12 cellular contexts compared by ENCODE assay signal in genomic region chr17:59378621-59379194, GRCh38. TPM values are rescaled to one million over a fixed set of nuclear protein-coding genes. Genes with fewer than 3 reads are reported as not detected.
DNase-seq lines count a peak whose midpoint lies in the region; ATAC-seq and TF ChIP-seq lines count a peak whose summit lies in the region.
"Had no signal": no experiment of that assay in that cellular context is flagged by ENCODE, and none has a peak within 500 bp of the region (broad histone marks: within the 10 kb centered on the region; RNA-seq: fewer than 3 reads in every experiment).

No MANE protein-coding gene starts in this region.

- no peak for TF ChIP-seq EP300 in esophagus muscularis mucosa (IDR thresholded peaks at IDR 0.05)

- no peaks in the 10 kb centered on the region for H3K27me3 Mint-ChIP-seq in MCF 10A (ENCODE audit: insufficient read depth, unreplicated experiment)

- no peak overlapping the region for H3K27ac ChIP-seq in mammary epithelial cell (ENCODE audit: insufficient read depth, low read depth, low read length)
- peak overlapping the region; percentile 75 to 92 (median 91) for H3K27ac ChIP-seq in esophagus muscularis mucosa (replicated peaks in 1 of 4)
- peak overlapping the region; percentile 91 to 99 for H3K27ac ChIP-seq in aorta (ENCODE audit: low read depth in 1 of 2, low read length in 2 of 2)
- H3K27ac ChIP-seq: A549, epithelial cell of prostate had no signal

- BruUV-seq in MCF 10A (replicated peaks; lab: Mats Ljungman, UMichigan) (no TSS peak), mammary epithelial cell (replicated peaks; lab: Mats Ljungman, UMichigan) (no TSS peak)

- dilution Hi-C loops in mammary epithelial cell (cut with HindIII; ENCODE audit: low sequenced_read_pairs): no loop called here

- H3K4me1 Mint-ChIP-seq in MCF 10A (ENCODE audit: insufficient read depth, unreplicated experiment): peaks cover 22% of the 10 kb centered on the region
- H3K4me1 Mint-ChIP-seq in stimulated activated effector memory CD8-positive, alpha-beta T cell treated with anti-CD3 and anti-CD28 coated beads, Interleukin-12 subunit alpha, Interleukin-12 subunit beta, amount 100 ng/mL, for 72 hours: peaks cover 33% of the 10 kb centered on the region

- in situ Hi-C loops in mammary epithelial cell (cut with MboI; ENCODE audit: low sequenced_read_pairs in 2 of 2): no loop called here

- H3K9me3 Mint-ChIP-seq in MCF 10A (ENCODE audit: unreplicated experiment): peaks cover 3% of the 10 kb centered on the region
- H3K9me3 Mint-ChIP-seq in stimulated activated effector memory CD8-positive, alpha-beta T cell treated with anti-CD3 and anti-CD28 coated beads, Interleukin-12 subunit alpha, Interleukin-12 subunit beta, amount 100 ng/mL, for 72 hours: no peaks in the 10 kb centered on the region

- H3K4me3 Mint-ChIP-seq in MCF 10A (ENCODE audit: unreplicated experiment): no peak overlapping the region
- H3K4me3 Mint-ChIP-seq in stimulated activated effector memory CD8-positive, alpha-beta T cell treated with anti-CD3 and anti-CD28 coated beads, Interleukin-12 subunit alpha, Interleukin-12 subunit beta, amount 100 ng/mL, for 72 hours: no peak overlapping the region
- H3K4me3 Mint-ChIP-seq: activated CD8-positive, alpha-beta T cell treated with anti-CD3 and anti-CD28 coated beads, Interleukin-2, amount 10 ng/mL, durations not matched to agents 7 days and 5 days had no signal

- H3K27me3 ChIP-seq in mammary epithelial cell (ENCODE audit: insufficient read depth, low read length) (no peaks in the 10 kb centered on the region), esophagus muscularis mucosa (no peaks in the 10 kb centered on the region), aorta (ENCODE audit: control insufficient read depth in 1 of 2, insufficient read depth in 2 of 2, low read length in 1 of 2) (no peaks in the 10 kb centered on the region), MG63 (no peaks in the 10 kb centered on the region)

- no peaks in the 10 kb centered on the region for H3K36me3 ChIP-seq in mammary epithelial cell (ENCODE audit: insufficient read depth, low read length)
- H3K36me3 ChIP-seq in esophagus muscularis mucosa: no peaks in the 10 kb centered on the region
- no peaks in the 10 kb centered on the region for H3K36me3 ChIP-seq in aorta (ENCODE audit: control insufficient read depth in 1 of 2, insufficient read depth in 2 of 2, low read length in 1 of 2)
- H3K36me3 ChIP-seq in MG63: no peaks in the 10 kb centered on the region

- peak; percentile 39 for ATAC-seq in aorta (ENCODE audit: low FRiP score)
- no peak for ATAC-seq in stimulated activated effector memory CD8-positive, alpha-beta T cell treated with anti-CD3 and anti-CD28 coated beads, Interleukin-12 subunit alpha, Interleukin-12 subunit beta, amount 100 ng/mL, for 72 hours
- ATAC-seq in HG02884 (IDR thresholded peaks at IDR 0.05; ENCODE audit: unreplicated experiment): no peak
- ATAC-seq: activated CD8-positive, alpha-beta T cell treated with anti-CD3 and anti-CD28 coated beads, Interleukin-2, amount 10 ng/mL, durations not matched to agents 7 days and 5 days; PC-3 had no signal

- TF ChIP-seq CTCF in MCF 10A (IDR thresholded peaks at IDR 0.05; ENCODE audit: unreplicated experiment): no peak
- TF ChIP-seq CTCF in mammary epithelial cell (conservative IDR thresholded peaks at IDR 0.05 in 1 of 2, IDR thresholded peaks at IDR 0.05 in 1 of 2; ENCODE audit: extremely low read depth in 1 of 2, insufficient read depth in 1 of 2, low read depth in 1 of 2, low read length in 2 of 2): no peak
- TF ChIP-seq CTCF in esophagus muscularis mucosa (IDR thresholded peaks at IDR 0.05): no peak

- H3K79me2 ChIP-seq in mammary epithelial cell (ENCODE audit: insufficient read depth, low read length): no peaks in the 10 kb centered on the region

- H3K27ac Mint-ChIP-seq in MCF 10A (ENCODE audit: low read depth, unreplicated experiment): no peak overlapping the region
- H3K27ac Mint-ChIP-seq in stimulated activated effector memory CD8-positive, alpha-beta T cell treated with anti-CD3 and anti-CD28 coated beads, Interleukin-12 subunit alpha, Interleukin-12 subunit beta, amount 100 ng/mL, for 72 hours: no peak overlapping the region
- H3K27ac Mint-ChIP-seq: activated CD8-positive, alpha-beta T cell treated with anti-CD3 and anti-CD28 coated beads, Interleukin-2, amount 10 ng/mL, durations not matched to agents 7 days and 5 days had no signal

- no peak for TF ChIP-seq POLR2A in esophagus muscularis mucosa (IDR thresholded peaks at IDR 0.05; ENCODE audit: low read depth)

- H3K9ac ChIP-seq in mammary epithelial cell (ENCODE audit: insufficient read depth, low read length): no peak overlapping the region

- H3K9me3 ChIP-seq in mammary epithelial cell (replicated peaks; ENCODE audit: insufficient read depth, low read length): no peaks in the 10 kb centered on the region
- no peaks in the 10 kb centered on the region for H3K9me3 ChIP-seq in esophagus muscularis mucosa
- no peaks in the 10 kb centered on the region for H3K9me3 ChIP-seq in aorta (ENCODE audit: control insufficient read depth, low read length)
- no peaks in the 10 kb centered on the region for H3K9me3 ChIP-seq in MG63
- H3K9me3 ChIP-seq: A549 had no signal

- POLR2A ChIA-PET in MCF 10A (lab: Yijun Ruan, JAX): no interaction called here

- intact Hi-C loops in MCF 10A (cut with micrococcal nuclease) (no loop called here), mammary epithelial cell (cut with micrococcal nuclease) (no loop called here), esophagus muscularis mucosa (cut with DNase I) (loop anchor here (5.0 kb wide), 1 partner anchor 44 kb away; no protein-coding TSS in a partner anchor), aorta (cut with DNase I) (no loop called here)

- H3K4me1 ChIP-seq in mammary epithelial cell (ENCODE audit: insufficient read depth, low read length): no peaks in the 10 kb centered on the region
- H3K4me1 ChIP-seq in esophagus muscularis mucosa: peaks cover 87 to 95% (median 92%) of the 10 kb centered on the region in 4 donors
- H3K4me1 ChIP-seq in aorta (ENCODE audit: control insufficient read depth in 1 of 2, insufficient read depth in 2 of 2, low read length in 2 of 2): peaks cover 11 to 24% of the 10 kb centered on the region in 2 donors
- H3K4me1 ChIP-seq: A549 had no signal

- H2AFZ ChIP-seq in mammary epithelial cell (ENCODE audit: low read depth, low read length): no peak overlapping the region

- H3K4me2 ChIP-seq in mammary epithelial cell (ENCODE audit: insufficient read depth, low read depth, low read length): no peak overlapping the region
- H3K4me2 ChIP-seq: A549 had no signal

- no peak overlapping the region for H3K4me3 ChIP-seq in mammary epithelial cell (replicated peaks in 1 of 3; ENCODE audit: insufficient read depth in 1 of 3, low read depth in 2 of 3, low read length in 3 of 3)
- no peak overlapping the region for H3K4me3 ChIP-seq in esophagus muscularis mucosa
- no peak overlapping the region for H3K4me3 ChIP-seq in aorta (ENCODE audit: low read length in 2 of 2)
- no peak overlapping the region for H3K4me3 ChIP-seq in MG63
- H3K4me3 ChIP-seq: A549 had no signal

- CTCF ChIA-PET in MCF 10A (lab: Yijun Ruan, JAX) (interaction anchor here (0.6 to 2.5 kb wide), 2 partner anchors 17 to 63 kb away, joined by 3 to 8 read pairs; no protein-coding TSS in a partner anchor), mammary epithelial cell (lab: Charles Lee; ENCODE audit: low non-redundant PET) (no interaction called here)

- 75% methylated on average over 7 of the region's 7 CpGs for WGBS in mammary epithelial cell (ENCODE audit: low coverage, missing lambda C conversion rate)
- 62% methylated on average over 7 of the region's 7 CpGs for WGBS in esophagus muscularis mucosa
- 16 to 21% methylated on average over 7 of the region's 7 CpGs for WGBS in aorta, 2 donors

- no peaks in the 10 kb centered on the region for H3K36me3 Mint-ChIP-seq in MCF 10A (ENCODE audit: insufficient read depth, unreplicated experiment)
- no peaks in the 10 kb centered on the region for H3K36me3 Mint-ChIP-seq in stimulated activated effector memory CD8-positive, alpha-beta T cell treated with anti-CD3 and anti-CD28 coated beads, Interleukin-12 subunit alpha, Interleukin-12 subunit beta, amount 100 ng/mL, for 72 hours

- DNase-seq in MCF 10A (ENCODE audit: unreplicated experiment) (peak; percentile 12), mammary epithelial cell (no peak), esophagus muscularis mucosa (ENCODE audit: extremely low spot score) (no peak), myocyte (ENCODE audit: low read depth) (peak; percentile 90), aorta (peak in 1 of 2 donors; percentile 63), MG63 (no peak)
- DNase-seq in stimulated activated effector memory CD8-positive, alpha-beta T cell treated with anti-CD3 and anti-CD28 coated beads, Interleukin-12 subunit alpha, Interleukin-12 subunit beta, amount 100 ng/mL, for 72 hours (ENCODE audit: low spot score in 2 of 2): no peak
- DNase-seq: activated CD8-positive, alpha-beta T cell treated with anti-CD3 and anti-CD28 coated beads, Interleukin-2, amount 10 ng/mL, durations not matched to agents 7 days and 5 days; PC-3 had no signal

- no peaks in the 10 kb centered on the region for H4K20me1 ChIP-seq in mammary epithelial cell (ENCODE audit: insufficient read depth, low read length)

RNA-seq across cellular contexts. Expression of gene YPEL2, which starts 47.3 kb away (rescaled TPM):
- total RNA-seq in MCF 10A (2022): 1.9 and 2.1 TPM in 2 replicates
- 1 to 10 TPM; 2.2 to 6.8 TPM for total RNA-seq in mammary epithelial cell
- 1.7 TPM for polyA plus RNA-seq in mammary epithelial cell
- polyA minus RNA-seq in mammary epithelial cell: not detected
- 10 to 100 TPM; 27.7 to 62.9 (median 28.8) TPM for total RNA-seq in esophagus muscularis mucosa
- total RNA-seq in myocyte: 12.3 and 16.2 TPM in 2 replicates
- 11.3 TPM for polyA plus RNA-seq in myocyte (2012)
- 10 to 100 TPM; 38.5 to 54.0 TPM for total RNA-seq in aorta
- 10 to 100 TPM; 16.8 to 23.0 TPM for polyA plus RNA-seq in aorta
- 1.4 and 1.9 TPM in 2 replicates for total RNA-seq in MG63 (2014; rRNA removed; shearing (Covaris generic); ENCODE audit: low replicate concordance)

Comparison
In these comparisons a context has a peak if more than half of its experiments do, and no peak if none do; other contexts are left out.
1. DNase-seq: peak in MCF 10A (single experiment) and myocyte (single experiment); none in mammary epithelial cell (single experiment), esophagus muscularis mucosa (single experiment), MG63 (single experiment) and stimulated activated effector memory CD8-positive, alpha-beta T cell treated with anti-CD3 and anti-CD28 coated beads, Interleukin-12 subunit alpha, Interleukin-12 subunit beta, amount 100 ng/mL, for 72 hours (0 of 2).